Comparison of ENCODE assay signal across 15 cellular contexts in genomic region chr9:129103595-129103965, GRCh38. TPM values are rescaled to one million over a fixed set of nuclear protein-coding genes. Genes with fewer than 3 reads are reported as not detected.
DNase-seq lines count a peak whose midpoint lies in the region; ATAC-seq, FAIRE-seq and TF ChIP-seq lines count a peak whose summit lies in the region.
"Had no signal": no experiment of that assay in that cellular context is flagged by ENCODE, and none has a peak within 500 bp of the region (broad histone marks: within the 10 kb centered on the region; RNA-seq: fewer than 3 reads in every experiment).

No MANE protein-coding gene starts in this region.

- no peaks in the 10 kb centered on the region for H3K79me2 ChIP-seq in K562 (ENCODE audit: control insufficient read depth, insufficient read depth, low read length)

- POLR2A ChIA-PET in K562 (lab: Yijun Ruan, JAX) = interaction anchor here (0.9 to 1.0 kb wide), 3 partner anchors 9 to 274 kb away, joined by 3 to 5 read pairs (median 3); partner anchors contain the start of gene SPOUT1

- H3K23ac ChIP-seq in neuronal stem cell (ENCODE audit: low read depth, low read length, poor library complexity) = peak overlapping the region; percentile 65

- no peak overlapping the region for H2BK120ac ChIP-seq in neuronal stem cell (ENCODE audit: low read depth, low read length)

- H3K27me3 ChIP-seq in H7 (ENCODE audit: control insufficient read depth, insufficient read depth, low read length) (no peaks in the 10 kb centered on the region; the same call in 1 of the 2 replicates), K562 (ENCODE audit: control insufficient read depth in 2 of 2, insufficient read depth in 2 of 2, low read length in 2 of 2) (no peaks in the 10 kb centered on the region), neuronal stem cell (ENCODE audit: control insufficient read depth in 3 of 3, insufficient read depth in 3 of 3, low read depth in 1 of 3, low read length in 3 of 3) (no peaks in the 10 kb centered on the region), gastrocnemius medialis (no peaks in the 10 kb centered on the region), sigmoid colon (no peaks in the 10 kb centered on the region)
- H3K27me3 ChIP-seq: BE2C, SJCRH30 had no signal

- H3K9me1 ChIP-seq in K562 (ENCODE audit: control insufficient read depth, insufficient read depth, low read length) = peaks cover 3% of the 10 kb centered on the region

- H4K20me1 ChIP-seq in K562 (replicated peaks; ENCODE audit: control insufficient read depth, insufficient read depth, low read length) = no peaks in the 10 kb centered on the region

- no peak overlapping the region for H4K91ac ChIP-seq in neuronal stem cell (ENCODE audit: low read depth, low read length, poor library complexity)

- no peak overlapping the region for H2BK15ac ChIP-seq in neuronal stem cell (ENCODE audit: low read length)

- FAIRE-seq in K562 (lab: Jason Lieb, UNC) = no peak
- FAIRE-seq: D721Med, H1 had no signal

- TF ChIP-seq POLR2A in K562 (conservative IDR thresholded peaks at IDR 0.05) = no peak
- TF ChIP-seq POLR2A in gastrocnemius medialis (IDR thresholded peaks at IDR 0.05) = no peak
- TF ChIP-seq POLR2A in sigmoid colon (IDR thresholded peaks at IDR 0.05) = no peak

- H3K4me2 ChIP-seq in K562 (ENCODE audit: insufficient read depth, low read length) (no peak overlapping the region), neuronal stem cell (ENCODE audit: insufficient read depth, low read length, poor library complexity, severe bottlenecking) (no peak overlapping the region)

- no peak overlapping the region for H3K14ac ChIP-seq in neuronal stem cell (ENCODE audit: low read length)

- H2BK12ac ChIP-seq in neuronal stem cell (ENCODE audit: low read length) = no peak overlapping the region

- H3K36me3 Mint-ChIP-seq in endothelial cell (ENCODE audit: low read depth, unreplicated experiment) = peaks cover under 1% of the 10 kb centered on the region

- H3K4me1 ChIP-seq in K562 (replicated peaks in 1 of 2; ENCODE audit: control insufficient read depth in 2 of 2, insufficient read depth in 2 of 2, low read length in 2 of 2) = peaks cover 14 to 40% of the 10 kb centered on the region in 2 experiments
- H3K4me1 ChIP-seq in neuronal stem cell (ENCODE audit: control insufficient read depth in 2 of 2, insufficient read depth in 1 of 2, low read depth in 1 of 2, low read length in 2 of 2) = no peaks in the 10 kb centered on the region
- peaks cover 30 to 39% of the 10 kb centered on the region in 2 donors for H3K4me1 ChIP-seq in gastrocnemius medialis
- peaks cover 0 to 6% (median 3%) of the 10 kb centered on the region in 4 donors for H3K4me1 ChIP-seq in sigmoid colon

- intact Hi-C loops in K562 (cut with micrococcal nuclease) (no loop called here), gastrocnemius medialis (cut with DNase I; ENCODE audit: low total_unique reads) (no loop called here), sigmoid colon (cut with DNase I) (no loop called here)

- no TSS peak for BruUV-seq in K562 (replicated peaks; lab: Mats Ljungman, UMichigan)

- H3K4me1 Mint-ChIP-seq in endothelial cell (ENCODE audit: unreplicated experiment) = peaks cover under 1% of the 10 kb centered on the region
- H3K4me1 Mint-ChIP-seq: IgD-negative memory B cell had no signal

- no peak overlapping the region for H2BK5ac ChIP-seq in neuronal stem cell (ENCODE audit: low read length)

- TF ChIP-seq EP300 in K562 (IDR thresholded peaks at IDR 0.05; ENCODE audit: low read length) (no peak), sigmoid colon (IDR thresholded peaks at IDR 0.05) (no peak)

- H3K27ac Mint-ChIP-seq in endothelial cell (ENCODE audit: unreplicated experiment) = no peak overlapping the region
- H3K27ac Mint-ChIP-seq: IgD-negative memory B cell had no signal

- CTCF ChIA-PET in K562 (lab: Yijun Ruan, JAX; ENCODE audit: low intra/inter-chr PET ratio) = no interaction called here

- 57% methylated on average over 4 of the region's 4 CpGs for WGBS in K562 (ENCODE audit: insufficient coverage, low coverage, missing lambda C conversion rate)
- WGBS in neuronal stem cell (ENCODE audit: extremely low coverage in 2 of 2, insufficient read length in 2 of 2, insufficient replicate concordance in 1 of 2), 2 donors = no CpG with 5 or more reads among the region's 4 CpGs
- WGBS in sigmoid colon, 2 donors = 74 to 86% methylated on average over 4 of the region's 4 CpGs

- H3K27me3 Mint-ChIP-seq in endothelial cell (ENCODE audit: unreplicated experiment) = peaks cover 6% of the 10 kb centered on the region

- H3K9me3 ChIP-seq in K562 (replicated peaks; ENCODE audit: control insufficient read depth, insufficient read depth, low read depth, low read length) = no peaks in the 10 kb centered on the region
- H3K9me3 ChIP-seq in neuronal stem cell (replicated peaks in 1 of 2; ENCODE audit: control insufficient read depth in 2 of 2, insufficient read depth in 1 of 2, low read depth in 1 of 2, low read length in 2 of 2) = no peaks in the 10 kb centered on the region
- no peaks in the 10 kb centered on the region for H3K9me3 ChIP-seq in gastrocnemius medialis
- H3K9me3 ChIP-seq in sigmoid colon = no peaks in the 10 kb centered on the region
- H3K9me3 ChIP-seq: BE2C, SJCRH30 had no signal

- no peak overlapping the region for H3K27ac ChIP-seq in K562 (ENCODE audit: extremely low read depth, low read depth, low read length)
- no peak overlapping the region for H3K27ac ChIP-seq in neuronal stem cell (replicated peaks; ENCODE audit: low read length)
- peak overlapping the region; percentile 83 to 92 (median 88) for H3K27ac ChIP-seq in gastrocnemius medialis
- H3K27ac ChIP-seq in sigmoid colon = no peak overlapping the region
- H3K27ac ChIP-seq: SJCRH30 had no signal

- H2AFZ ChIP-seq in K562 (ENCODE audit: low read depth, low read length) (0 out of 2 replicates have a peak overlapping the region, but pooled peaks have one; percentile 28), neuronal stem cell (ENCODE audit: low read length) (no peak overlapping the region)

- no peak overlapping the region for H3K4ac ChIP-seq in neuronal stem cell (ENCODE audit: low read length)

- no peaks in the 10 kb centered on the region for H3K9me3 Mint-ChIP-seq in endothelial cell (ENCODE audit: unreplicated experiment)
- H3K9me3 Mint-ChIP-seq: IgD-negative memory B cell had no signal

- no peak overlapping the region for H3K4me3 Mint-ChIP-seq in endothelial cell (ENCODE audit: unreplicated experiment)
- H3K4me3 Mint-ChIP-seq: IgD-negative memory B cell had no signal

- H2AK5ac ChIP-seq in neuronal stem cell (ENCODE audit: low read depth, low read length) = peak overlapping the region; percentile 32

- TF ChIP-seq CTCF in K562 (IDR thresholded peaks at IDR 0.05 in 2 of 3, conservative IDR thresholded peaks at IDR 0.05 in 1 of 3; ENCODE audit: insufficient read depth in 2 of 3, low read depth in 1 of 3, low read length in 3 of 3) (no peak), gastrocnemius medialis (IDR thresholded peaks at IDR 0.05 in 4 of 5, conservative IDR thresholded peaks at IDR 0.05 in 1 of 5) (no peak), endothelial cell (IDR thresholded peaks at IDR 0.05; ENCODE audit: unreplicated experiment) (no peak), sigmoid colon (IDR thresholded peaks at IDR 0.05) (no peak)

- H4K8ac ChIP-seq in neuronal stem cell (ENCODE audit: low read depth, low read length) = no peak overlapping the region

- no peak overlapping the region for H3K4me3 ChIP-seq in H7 (ENCODE audit: insufficient read depth, low read depth, low read length)
- no peak overlapping the region for H3K4me3 ChIP-seq in K562
- no peak overlapping the region for H3K4me3 ChIP-seq in neuronal stem cell (ENCODE audit: low read length in 2 of 2)
- H3K4me3 ChIP-seq in gastrocnemius medialis = no peak overlapping the region
- H3K4me3 ChIP-seq in sigmoid colon = no peak overlapping the region
- H3K4me3 ChIP-seq: SJCRH30 had no signal

- peak; percentile 5; the same call in 2 of the 3 replicates for ATAC-seq in K562
- ATAC-seq in gastrocnemius medialis = peak; percentile 84 to 86

- DNase-seq in H7 = peak; percentile 41
- no peak for DNase-seq in K562 (ENCODE audit: extremely low read depth in 1 of 4, low spot score in 3 of 4)
- no peak for DNase-seq in neuronal stem cell (ENCODE audit: low spot score)
- DNase-seq in gastrocnemius medialis = peak; percentile 53 to 77
- DNase-seq in endothelial cell (ENCODE audit: low spot score) = no peak
- no peak for DNase-seq in sigmoid colon
- DNase-seq in NCI-H146 (lab: John Stamatoyannopoulos, UW) = no peak
- DNase-seq: NCI-H1417 treated with DMSO at 0.1 percent for 48 hours, NCI-H187 treated with DMSO at 0.1 percent for 48 hours, NCI-H2227 treated with DMSO at 0.1 percent for 48 hours had no signal

- H3K9ac ChIP-seq in K562 (ENCODE audit: insufficient read depth in 1 of 2, low read depth in 2 of 2, low read length in 2 of 2) (no peak overlapping the region), neuronal stem cell (ENCODE audit: low read depth, low read length, poor library complexity) (no peak overlapping the region)

- H3K36me3 ChIP-seq in H7 (replicated peaks; ENCODE audit: control insufficient read depth, insufficient read depth, low read length) (no peaks in the 10 kb centered on the region), K562 (ENCODE audit: control insufficient read depth, insufficient read depth, low read length) (peaks cover 3% of the 10 kb centered on the region; the same call in 1 of the 3 replicates), neuronal stem cell (replicated peaks in 1 of 2; ENCODE audit: control insufficient read depth in 2 of 2, insufficient read depth in 2 of 2, low read length in 2 of 2) (peaks cover 0 to 11% of the 10 kb centered on the region in 2 donors), gastrocnemius medialis (peaks cover 0 to 5% of the 10 kb centered on the region in 2 donors), sigmoid colon (peaks cover 0 to 64% (median 14%) of the 10 kb centered on the region in 4 donors)
- H3K36me3 ChIP-seq: BE2C, SJCRH30 had no signal

- peaks cover 2% of the 10 kb centered on the region for H3K79me1 ChIP-seq in neuronal stem cell (ENCODE audit: low read depth, low read length)

- no peak overlapping the region for H3K18ac ChIP-seq in neuronal stem cell (ENCODE audit: low read length)

- TF ChIP-seq RAD21 in K562 (CRISPR knock-in tag; conservative IDR thresholded peaks at IDR 0.05 in 1 of 2, IDR thresholded peaks at IDR 0.05 in 1 of 2) = no peak

- in situ Hi-C loops in K562 (cut with MboI) (no loop called here), gastrocnemius medialis (cut with MboI; ENCODE audit: low sequenced_read_pairs in 4 of 4) (no loop called here)

RNA-seq across cellular contexts. Expression of gene CRAT, which starts 7.0 kb away (rescaled TPM):
- 13.6 and 14.9 TPM in 2 replicates for total RNA-seq in H7 (2014; rRNA removed; shearing (Covaris generic))
- 9.6 and 13.0 TPM in 2 replicates for total RNA-seq in K562 (2011; cell fraction: chromatin; rRNA removed; ENCODE audit: low replicate concordance)
- 6.7 and 10.3 TPM in 2 replicates for total RNA-seq in K562 (2011; cell fraction: nucleolus; rRNA removed)
- total RNA-seq in K562 (2011; cell fraction: nucleoplasm; rRNA removed) = 6.0 and 8.1 TPM in 2 replicates
- total RNA-seq in K562 (2014; rRNA removed) (8.2 and 10.1 TPM in 2 replicates), K562 (2014; rRNA removed; fragmentation: Illumina TruSeq; extraction: Trizol) (2.7 and 3.7 TPM in 2 replicates), K562 (2015; rRNA removed; fragmentation: Illumina TruSeq; extraction: Trizol) (4.7 and 4.8 TPM in 2 replicates), K562 (2021) (13.8 and 14.8 TPM in 2 replicates), gastrocnemius medialis (100 to 1,000 TPM; 137 to 167 (median 144) TPM), endothelial cell (ENCODE audit: unreplicated experiment) (42.9 TPM), sigmoid colon (10 to 100 TPM; 49.6 to 58.8 (median 52.7) TPM)
- polyA plus RNA-seq in K562 (2011; rRNA removed) (5.4 and 9.6 TPM in 2 replicates), K562 (2014; fragmentation: Illumina TruSeq; extraction: Trizol) (7.4 and 11.7 TPM in 2 replicates), K562 (2014; fragmentation: Nextera tagmentation; extraction: Ambion mirVana) (under 1 TPM; 0.20 to 0.67 TPM), K562 (2014; rRNA removed) (6.2 and 6.3 TPM in 2 replicates), sigmoid colon (10 to 100 TPM; 49.8 to 66.8 (median 58.3) TPM)
- 8.6 and 11.9 TPM in 2 replicates for polyA plus RNA-seq in K562 (2011; cell fraction: cytosol; rRNA removed)
- 12.2 and 15.8 TPM in 2 replicates for polyA plus RNA-seq in K562 (2011; cell fraction: nucleus; rRNA removed)
- 10.9 and 22.6 TPM in 2 replicates for polyA plus RNA-seq in K562 (2012)
- 5.0 and 5.1 TPM in 2 replicates for polyA minus RNA-seq in K562 (2011; rRNA and poly(A)+ RNA removed)
- polyA minus RNA-seq in K562 (2011; cell fraction: cytosol; rRNA and poly(A)+ RNA removed) = 7.5 and 12.5 TPM in 2 replicates
- polyA minus RNA-seq in K562 (2011; cell fraction: nucleus; rRNA and poly(A)+ RNA removed) = 2.2 and 4.3 TPM in 2 replicates
- 12.9 TPM for polyA plus RNA-seq in neuronal stem cell (2013, experiment 1 of 2)
- 12.1 TPM for polyA plus RNA-seq in neuronal stem cell (2013, experiment 2 of 2)

RNA-seq across cellular contexts. Expression of gene PTPA, which starts 7.6 kb away (rescaled TPM):
- 160 and 166 TPM in 2 replicates for total RNA-seq in H7 (2014; rRNA removed; shearing (Covaris generic))
- 42.2 and 97.6 TPM in 2 replicates for total RNA-seq in K562 (2011; cell fraction: chromatin; rRNA removed; ENCODE audit: low replicate concordance)
- 57.8 and 60.5 TPM in 2 replicates for total RNA-seq in K562 (2011; cell fraction: nucleolus; rRNA removed)
- 50.5 and 57.4 TPM in 2 replicates for total RNA-seq in K562 (2011; cell fraction: nucleoplasm; rRNA removed)
- total RNA-seq in K562 (2014; rRNA removed) (87.7 and 122 TPM in 2 replicates), K562 (2014; rRNA removed; fragmentation: Illumina TruSeq; extraction: Trizol) (54.0 and 58.6 TPM in 2 replicates), K562 (2015; rRNA removed; fragmentation: Illumina TruSeq; extraction: Trizol) (73.0 and 77.4 TPM in 2 replicates), K562 (2021) (109 and 119 TPM in 2 replicates), gastrocnemius medialis (10 to 100 TPM; 37.6 to 71.6 (median 53.5) TPM), endothelial cell (ENCODE audit: unreplicated experiment) (120 TPM), sigmoid colon (10 to 100 TPM; 50.2 to 79.5 (median 77.4) TPM)
- polyA plus RNA-seq in K562 (2011; rRNA removed) (106 and 121 TPM in 2 replicates), K562 (2014; fragmentation: Illumina TruSeq; extraction: Trizol) (72.6 and 83.7 TPM in 2 replicates), K562 (2014; fragmentation: Nextera tagmentation; extraction: Ambion mirVana) (1 to 10 TPM; 1.7 to 3.4 TPM), K562 (2014; rRNA removed) (60.6 and 66.3 TPM in 2 replicates), sigmoid colon (100 to 1,000 TPM in 1 of 3 donors, 10 to 100 TPM in 2; 67.3 to 141 (median 88.3) TPM)
- 85.0 and 104 TPM in 2 replicates for polyA plus RNA-seq in K562 (2011; cell fraction: cytosol; rRNA removed)
- 59.1 and 61.5 TPM in 2 replicates for polyA plus RNA-seq in K562 (2011; cell fraction: nucleus; rRNA removed)
- polyA plus RNA-seq in K562 (2012) = 76.9 and 94.0 TPM in 2 replicates
- 99.5 and 120 TPM in 2 replicates for polyA minus RNA-seq in K562 (2011; rRNA and poly(A)+ RNA removed)
- polyA minus RNA-seq in K562 (2011; cell fraction: cytosol; rRNA and poly(A)+ RNA removed) = 61.5 and 61.9 TPM in 2 replicates
- 15.3 and 28.9 TPM in 2 replicates for polyA minus RNA-seq in K562 (2011; cell fraction: nucleus; rRNA and poly(A)+ RNA removed)
- 74.5 TPM for polyA plus RNA-seq in neuronal stem cell (2013, experiment 1 of 2)
- 76.7 TPM for polyA plus RNA-seq in neuronal stem cell (2013, experiment 2 of 2)

RNA-seq across cellular contexts. Expression of gene DOLPP1, which starts 22.7 kb away (rescaled TPM):
- total RNA-seq in H7 (2014; rRNA removed; shearing (Covaris generic)) = 41.3 and 42.5 TPM in 2 replicates
- 25.1 and 61.9 TPM in 2 replicates for total RNA-seq in K562 (2011; cell fraction: chromatin; rRNA removed; ENCODE audit: low replicate concordance)
- total RNA-seq in K562 (2011; cell fraction: nucleolus; rRNA removed) = 71.3 and 71.4 TPM in 2 replicates
- total RNA-seq in K562 (2011; cell fraction: nucleoplasm; rRNA removed) = 60.4 and 62.9 TPM in 2 replicates
- total RNA-seq in K562 (2014; rRNA removed) (25.2 and 28.7 TPM in 2 replicates), K562 (2014; rRNA removed; fragmentation: Illumina TruSeq; extraction: Trizol) (16.1 and 20.1 TPM in 2 replicates), K562 (2015; rRNA removed; fragmentation: Illumina TruSeq; extraction: Trizol) (29.8 and 30.5 TPM in 2 replicates), K562 (2021) (37.5 and 39.8 TPM in 2 replicates), gastrocnemius medialis (1 to 10 TPM; 1.6 to 4.7 (median 2.8) TPM), endothelial cell (ENCODE audit: unreplicated experiment) (21.4 TPM), sigmoid colon (1 to 10 TPM; 2.3 to 4.3 (median 3.4) TPM)
- polyA plus RNA-seq in K562 (2011; rRNA removed) (33.4 and 36.2 TPM in 2 replicates), K562 (2014; fragmentation: Illumina TruSeq; extraction: Trizol) (34.6 and 38.7 TPM in 2 replicates), K562 (2014; fragmentation: Nextera tagmentation; extraction: Ambion mirVana) (10 to 100 TPM in 1 of 2 experiments, 1 to 10 TPM in 1; 3.0 to 19.2 TPM), K562 (2014; rRNA removed) (36.5 and 40.5 TPM in 2 replicates), sigmoid colon (10 to 100 TPM in 1 of 3 donors, 1 to 10 TPM in 2; 9.0 to 39.4 (median 9.7) TPM)
- polyA plus RNA-seq in K562 (2011; cell fraction: cytosol; rRNA removed) = 45.2 and 65.3 TPM in 2 replicates
- 50.0 and 61.6 TPM in 2 replicates for polyA plus RNA-seq in K562 (2011; cell fraction: nucleus; rRNA removed)
- polyA plus RNA-seq in K562 (2012) = 21.4 and 22.1 TPM in 2 replicates
- polyA minus RNA-seq in K562 (2011; rRNA and poly(A)+ RNA removed) = 19.4 and 20.2 TPM in 2 replicates
- polyA minus RNA-seq in K562 (2011; cell fraction: cytosol; rRNA and poly(A)+ RNA removed) = 11.6 and 13.9 TPM in 2 replicates
- 9.4 and 14.6 TPM in 2 replicates for polyA minus RNA-seq in K562 (2011; cell fraction: nucleus; rRNA and poly(A)+ RNA removed)
- 34.9 TPM for polyA plus RNA-seq in neuronal stem cell (2013, experiment 1 of 2)
- 34.1 TPM for polyA plus RNA-seq in neuronal stem cell (2013, experiment 2 of 2)

Comparison
In these comparisons a context has a peak if more than half of its experiments do, and no peak if none do; other contexts are left out.
1. DNase-seq: peak in H7 (single experiment) and gastrocnemius medialis (2 of 2); none in K562 (0 of 4), neuronal stem cell (single experiment), endothelial cell (single experiment), sigmoid colon (single experiment) and NCI-H146 (single experiment).
2. H3K27ac ChIP-seq: peak in gastrocnemius medialis (4 of 4); none in K562 (single experiment), neuronal stem cell (single experiment) and sigmoid colon (0 of 4).